22 cellular contexts compared by ENCODE assay signal in the genomic region with DNA sequence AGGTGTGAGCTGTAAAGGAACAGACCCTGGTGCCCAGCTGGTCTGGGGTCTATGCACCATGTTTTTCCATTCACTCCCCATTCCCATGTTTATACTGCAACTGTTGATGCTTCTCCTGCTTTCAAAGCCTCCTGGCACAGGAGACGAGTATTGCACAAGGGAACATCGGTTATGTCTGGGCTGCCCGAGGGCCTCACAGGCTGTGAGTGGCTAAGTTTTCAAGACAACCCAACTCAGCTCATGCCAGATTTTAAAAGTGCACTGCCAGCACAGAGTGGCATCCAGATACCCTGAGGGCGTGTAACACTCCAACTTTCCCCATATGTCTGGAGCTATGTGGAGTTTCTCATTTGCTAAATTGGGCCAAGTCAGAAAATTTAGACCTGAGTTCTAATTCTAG.
DNase-seq lines count a peak whose midpoint lies in the region; ATAC-seq and TF ChIP-seq lines count a peak whose summit lies in the region.
"Had no signal": no experiment of that assay in that cellular context is flagged by ENCODE, and none has a peak within 500 bp of the region (broad histone marks: within the 10 kb centered on the region; RNA-seq: fewer than 3 reads in every experiment).

No MANE protein-coding gene starts in this region.

- ATAC-seq in stimulated activated naive CD8-positive, alpha-beta T cell treated with anti-CD3 and anti-CD28 coated beads, Interleukin-15, Interleukin-2, amounts not matched to agents 100 U/mL and 50 U/mL, for 24 hours, result no peak
- ATAC-seq in HG03432 (IDR thresholded peaks at IDR 0.05; ENCODE audit: unreplicated experiment), result no peak
- ATAC-seq: stimulated activated naive B cell treated with anti-CD40 and anti-IgM and Interleukin-4, amounts not matched to agents 10 μg/mL and 1 μg/mL and 100 μg/mL, for 72 hours had no signal

- DNase-seq in EH (ENCODE audit: low read depth) (peak; percentile 23), NCI-H69 (lab: John Stamatoyannopoulos, UW) (peak; percentile 20), foreskin fibroblast (peak; percentile 59 to 84), medulla oblongata (ENCODE audit: extremely low spot score) (peak; percentile 14), DMS53 treated with DMSO at 0.1 percent for 48 hours (lab: John Stamatoyannopoulos, UW; ENCODE audit: unreplicated experiment) (no peak), NCI-H524 (lab: John Stamatoyannopoulos, UW) (no peak)
- no peak for DNase-seq in stimulated activated naive CD8-positive, alpha-beta T cell treated with anti-CD3 and anti-CD28 coated beads, Interleukin-15, Interleukin-2, amounts not matched to agents 100 U/mL and 50 U/mL, for 24 hours
- DNase-seq: activated CD4-positive, alpha-beta T cell treated with anti-CD3 and anti-CD28 coated beads, Interleukin-2, amount 50 U/mL, for 1 hour; CD4-positive, CD25-positive, alpha-beta regulatory T cell; effector CD8-positive, alpha-beta T cell; esophagus squamous epithelium; glutamatergic neuron; NCI-H1417; NCI-H2107; NCI-H524 treated with DMSO at 0.1 percent for 48 hours; Peyer's patch; SK-N-SH; stimulated activated naive B cell treated with anti-CD40 and anti-IgM and Interleukin-4, amounts not matched to agents 10 μg/mL and 1 μg/mL and 100 μg/mL, for 72 hours; testis had no signal

- no peak for TF ChIP-seq CTCF in foreskin fibroblast (IDR thresholded peaks at IDR 0.05; ENCODE audit: low read depth, low read length)

- no peak overlapping the region for H3K4me3 ChIP-seq in foreskin fibroblast (ENCODE audit: low read depth in 1 of 2, low read length in 2 of 2)
- H3K4me3 ChIP-seq: esophagus squamous epithelium, Peyer's patch, smooth muscle cell, testis, vagina had no signal

Comparison
In these comparisons a context has a peak if more than half of its experiments do, and no peak if none do; other contexts are left out.
1. DNase-seq: peak in EH (single experiment), NCI-H69 (single experiment), foreskin fibroblast (2 of 2) and medulla oblongata (single experiment); none in stimulated activated naive CD8-positive, alpha-beta T cell treated with anti-CD3 and anti-CD28 coated beads, Interleukin-15, Interleukin-2, amounts not matched to agents 100 U/mL and 50 U/mL, for 24 hours (single experiment), DMS53 treated with DMSO at 0.1 percent for 48 hours (single experiment) and NCI-H524 (0 of 2).